8 cellular contexts compared by ENCODE assay signal in the genomic region with DNA sequence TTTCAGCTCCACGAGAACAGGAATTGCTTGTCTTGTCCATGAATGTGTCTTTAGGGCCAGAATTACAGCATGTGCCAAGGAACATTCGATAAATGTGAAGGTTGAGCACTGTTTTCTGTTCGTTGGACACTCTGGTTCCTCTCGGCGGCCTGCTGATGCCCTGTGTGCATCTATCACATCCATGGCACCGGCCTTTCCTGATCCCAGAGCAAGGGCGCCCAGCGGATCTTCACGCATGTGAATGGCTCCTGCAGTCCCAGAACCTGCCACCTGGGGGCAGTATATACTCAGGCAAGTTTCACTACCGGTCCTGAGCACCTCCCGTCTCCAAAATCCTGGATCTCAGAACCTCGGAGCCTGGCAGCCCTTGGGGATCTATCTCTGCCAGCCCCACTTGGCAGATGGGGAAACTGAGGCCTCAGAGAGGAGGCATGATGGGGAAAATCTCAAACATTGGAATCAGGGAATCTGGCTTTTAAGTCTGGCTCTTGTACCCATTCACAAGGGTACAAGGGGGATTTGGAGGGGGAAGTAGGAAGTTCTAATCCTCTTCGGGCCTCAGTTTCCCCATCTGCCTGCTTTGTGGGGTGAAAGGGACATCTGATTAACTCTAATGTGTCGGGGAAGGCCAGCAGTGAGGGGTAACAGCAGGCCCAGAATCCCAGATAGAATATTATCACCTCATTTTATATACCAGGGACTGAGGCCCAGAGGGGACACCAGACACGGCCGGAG. TPM values are rescaled to one million over a fixed set of nuclear protein-coding genes. Genes with fewer than 3 reads are reported as not detected.
DNase-seq lines count a peak whose midpoint lies in the region; ATAC-seq, FAIRE-seq and TF ChIP-seq lines count a peak whose summit lies in the region.

No MANE protein-coding gene starts in this region.

- H4K20me1 ChIP-seq in GM23248 (ENCODE audit: insufficient read depth), result no peaks in the 10 kb centered on the region

- H2AFZ ChIP-seq in GM23248, result peak overlapping the region; percentile 14

- H3K27ac Mint-ChIP-seq in activated B cell treated with CpG ODN at 0.5 μM for 24 hours, result no peak overlapping the region

- no peaks in the 10 kb centered on the region for H3K79me2 ChIP-seq in GM23248 (ENCODE audit: insufficient read depth)

- H3K9me3 Mint-ChIP-seq in activated B cell treated with CpG ODN at 0.5 μM for 24 hours, result no peaks in the 10 kb centered on the region

- H3K9ac ChIP-seq in GM23248, result no peak overlapping the region

- H3K9me3 ChIP-seq in GM23248 (ENCODE audit: low read depth), result no peaks in the 10 kb centered on the region

- POLR2A ChIA-PET in activated B cell treated with CpG ODN at 0.5 μM for 24 hours (lab: Charles Lee), result interaction anchor here (0.6 kb wide), 1 partner anchor 402 kb away, joined by 7 read pairs; no protein-coding TSS in a partner anchor

- H3K27me3 Mint-ChIP-seq in activated B cell treated with CpG ODN at 0.5 μM for 24 hours, result peaks cover 8% of the 10 kb centered on the region

- peak; percentile 77 for TF ChIP-seq CTCF in activated B cell treated with CpG ODN at 0.5 μM for 24 hours (IDR thresholded peaks at IDR 0.05)
- TF ChIP-seq CTCF in bronchial epithelial cell (IDR thresholded peaks at IDR 0.05; ENCODE audit: insufficient read depth, low read length, severe bottlenecking), result peak; percentile 92
- TF ChIP-seq CTCF in kidney epithelial cell (IDR thresholded peaks at IDR 0.05; ENCODE audit: insufficient read depth, low read length, poor library complexity, severe bottlenecking), result peak; percentile 93

- H3K27me3 ChIP-seq in GM23248 (replicated peaks; ENCODE audit: insufficient read depth), result no peaks in the 10 kb centered on the region
- H3K27me3 ChIP-seq in bronchial epithelial cell (ENCODE audit: control insufficient read depth, insufficient read depth, low read length), result no peaks in the 10 kb centered on the region
- no peaks in the 10 kb centered on the region for H3K27me3 ChIP-seq in kidney epithelial cell (ENCODE audit: control insufficient read depth, insufficient read depth, low read length)

- no peak overlapping the region for H3K4me2 ChIP-seq in GM23248 (ENCODE audit: unreplicated experiment)

- no peak overlapping the region for H3K4me3 ChIP-seq in GM23248
- no peak overlapping the region for H3K4me3 ChIP-seq in bronchial epithelial cell (ENCODE audit: low read depth, low read length)
- no peak overlapping the region for H3K4me3 ChIP-seq in kidney epithelial cell (ENCODE audit: low read depth, low read length)

- peaks cover 3% of the 10 kb centered on the region for H3K4me1 Mint-ChIP-seq in activated B cell treated with CpG ODN at 0.5 μM for 24 hours

- no peaks in the 10 kb centered on the region for H3K4me1 ChIP-seq in GM23248 (ENCODE audit: insufficient read depth)

- H3K9me2 ChIP-seq in GM23248 (ENCODE audit: insufficient read depth), result no peaks in the 10 kb centered on the region

- peak; percentile 15 for ATAC-seq in activated B cell treated with CpG ODN at 0.5 μM for 24 hours (ENCODE audit: low read depth)
- no peak for ATAC-seq in GM19455 (IDR thresholded peaks at IDR 0.05; ENCODE audit: unreplicated experiment)

- H3K36me3 ChIP-seq in GM23248 (ENCODE audit: low read depth), result no peaks in the 10 kb centered on the region
- no peaks in the 10 kb centered on the region for H3K36me3 ChIP-seq in bronchial epithelial cell (ENCODE audit: control insufficient read depth, insufficient read depth, low read length)
- H3K36me3 ChIP-seq in kidney epithelial cell (ENCODE audit: control insufficient read depth, insufficient read depth, low read length), result no peaks in the 10 kb centered on the region

- no peaks in the 10 kb centered on the region for H3K36me3 Mint-ChIP-seq in activated B cell treated with CpG ODN at 0.5 μM for 24 hours (ENCODE audit: low read depth)

- WGBS in GM23248 (ENCODE audit: low coverage in 1 of 2, low lambda C conversion rate in 2 of 2, missing lambda C conversion rate in 2 of 2), 2 experiments, result 5 to 19% methylated on average over 14 to 16 of the region's 16 CpGs

- FAIRE-seq in bronchial epithelial cell (lab: Jason Lieb, UNC), result no peak

- peaks cover 7% of the 10 kb centered on the region for H3F3A ChIP-seq in GM23248 (ENCODE audit: insufficient read depth)

- in situ Hi-C loops in ACHN (cut with HindIII; ENCODE audit: low pct_ligation_motif_present, low pct_unique_long_range_greater_than_20kb, low sequenced_read_pairs), result no loop called here
- in situ Hi-C loops in GM23248 (cut with MboI), result loop anchor here (5.0 to 25.0 kb wide), 3 partner anchors 276 to 551 kb away; partner anchors contain the start of gene PARD6B

- intact Hi-C loops in activated B cell treated with CpG ODN at 0.5 μM for 24 hours (cut with micrococcal nuclease), result loop anchor here (1.0 kb wide), 5 partner anchors 274 to 563 kb away; no protein-coding TSS in a partner anchor

- H3K27ac ChIP-seq in GM23248, result no peak overlapping the region

- CTCF ChIA-PET in activated B cell treated with CpG ODN at 0.5 μM for 24 hours (lab: Charles Lee), result interaction anchor here (0.6 to 5.4 kb wide), 15 partner anchors 14 to 567 kb away, joined by 3 to 47 read pairs (median 4); no protein-coding TSS in a partner anchor

- DNase-seq in ACHN (peak; percentile 79), GM23248 (peak; percentile 85), NCI-H2227 treated with DMSO at 0.1 percent for 48 hours (lab: John Stamatoyannopoulos, UW) (peak; percentile 84), activated B cell treated with CpG ODN at 0.5 μM for 24 hours (peak; percentile 86), bronchial epithelial cell (ENCODE audit: low read depth) (peak; percentile 70), kidney epithelial cell (ENCODE audit: low read depth) (no peak)
- DNase-seq in stimulated activated CD4-positive, alpha-beta T cell treated with anti-CD3 and anti-CD28 coated beads, Interleukin-2, amount 100 ng/mL, for 24 hours, result peak; percentile 96 to 98

- H3K4me3 Mint-ChIP-seq in activated B cell treated with CpG ODN at 0.5 μM for 24 hours, result peak overlapping the region; percentile 19

RNA-seq across cellular contexts. Expression of gene CEBPB, which starts 4.3 kb away (rescaled TPM):
- 54.4 and 73.8 TPM in 2 replicates for total RNA-seq in GM23248 (2014; rRNA removed; shearing (Covaris generic))
- 46.5 and 47.1 TPM in 2 replicates for polyA plus RNA-seq in GM23248 (2016; fragmentation: Nextera tagmentation; extraction: Ambion mirVana)
- total RNA-seq in activated B cell treated with CpG ODN at 0.5 μM for 24 hours, result 22.2 and 23.5 TPM in 2 replicates
- total RNA-seq in bronchial epithelial cell, result 71.3 and 118 TPM in 2 replicates
- total RNA-seq in kidney epithelial cell, result 105 and 117 TPM in 2 replicates

RNA-seq across cellular contexts. Expression of gene PEDS1, which starts 32.8 kb away (rescaled TPM):
- 54.6 and 55.7 TPM in 2 replicates for total RNA-seq in GM23248 (2014; rRNA removed; shearing (Covaris generic))
- 53.9 and 54.0 TPM in 2 replicates for polyA plus RNA-seq in GM23248 (2016; fragmentation: Nextera tagmentation; extraction: Ambion mirVana)
- total RNA-seq in activated B cell treated with CpG ODN at 0.5 μM for 24 hours (9.8 and 9.9 TPM in 2 replicates), bronchial epithelial cell (9.7 and 16.9 TPM in 2 replicates), kidney epithelial cell (52.1 and 57.9 TPM in 2 replicates)
